ENCODE assay signal across 16 cellular contexts in genomic region chr10:32941357-32941756, GRCh38. TPM values are rescaled to one million over a fixed set of nuclear protein-coding genes. Genes with fewer than 3 reads are reported as not detected.
DNase-seq lines count a peak whose midpoint lies in the region; ATAC-seq and TF ChIP-seq lines count a peak whose summit lies in the region.
"Had no signal": no experiment of that assay in that cellular context is flagged by ENCODE, and none has a peak within 500 bp of the region (broad histone marks: within the 10 kb centered on the region; RNA-seq: fewer than 3 reads in every experiment).

No MANE protein-coding gene starts in this region.

- peaks cover 100% of the 10 kb centered on the region for H4K20me1 ChIP-seq in SK-N-SH (ENCODE audit: insufficient read depth)

- WGBS in SK-N-SH (ENCODE audit: low lambda C conversion rate), result 63% methylated on average over 2 of the region's 2 CpGs

- no peak for TF ChIP-seq RAD21 in SK-N-SH (IDR thresholded peaks at IDR 0.05; ENCODE audit: low read length)

- no peaks in the 10 kb centered on the region for H3K27me3 ChIP-seq in SK-N-SH (ENCODE audit: insufficient read depth)
- H3K27me3 ChIP-seq in muscle layer of duodenum (ENCODE audit: low read depth, low read length), result no peaks in the 10 kb centered on the region
- no peaks in the 10 kb centered on the region for H3K27me3 ChIP-seq in uterus

- no peaks in the 10 kb centered on the region for H3K36me3 Mint-ChIP-seq in activated naive CD4-positive, alpha-beta T cell treated with anti-CD3 and anti-CD28 coated beads for 36 hours (ENCODE audit: low read depth)

- no peaks in the 10 kb centered on the region for H3K9me3 Mint-ChIP-seq in activated naive CD4-positive, alpha-beta T cell treated with anti-CD3 and anti-CD28 coated beads for 36 hours

- no peak overlapping the region for H3K4me3 ChIP-seq in SK-N-SH (ENCODE audit: low read depth in 2 of 2, low read length in 1 of 2)
- H3K4me3 ChIP-seq in coronary artery, result no peak overlapping the region
- H3K4me3 ChIP-seq in muscle layer of duodenum (ENCODE audit: low read depth in 1 of 2, low read length in 2 of 2), result no peak overlapping the region
- H3K4me3 ChIP-seq in uterus, result no peak overlapping the region
- H3K4me3 ChIP-seq: GM12878 had no signal

- H3K36me3 ChIP-seq in SK-N-SH (replicated peaks in 1 of 2; ENCODE audit: control insufficient read depth in 1 of 2, insufficient read depth in 2 of 2, low read length in 1 of 2), result peaks cover 0 to 12% of the 10 kb centered on the region in 2 experiments
- H3K36me3 ChIP-seq in muscle layer of duodenum (ENCODE audit: control insufficient read depth in 1 of 2, insufficient read depth in 2 of 2, low read length in 2 of 2), result no peaks in the 10 kb centered on the region
- H3K36me3 ChIP-seq in uterus, result no peaks in the 10 kb centered on the region

- no peak overlapping the region for H3K4me3 Mint-ChIP-seq in activated naive CD4-positive, alpha-beta T cell treated with anti-CD3 and anti-CD28 coated beads for 36 hours

- peaks cover 20% of the 10 kb centered on the region for H3K4me1 Mint-ChIP-seq in activated naive CD4-positive, alpha-beta T cell treated with anti-CD3 and anti-CD28 coated beads for 36 hours (ENCODE audit: low read depth)

- POLR2A ChIA-PET in SK-N-SH (lab: Yijun Ruan, JAX), result no interaction called here

- DNase-seq in SK-N-SH (no peak), coronary artery (ENCODE audit: low spot score) (no peak), uterus (no peak), SHP77 treated with DMSO at 0.1 percent for 48 hours (lab: John Stamatoyannopoulos, UW) (no peak), DMS153 (lab: John Stamatoyannopoulos, UW) (no peak)
- DNase-seq in activated naive CD4-positive, alpha-beta T cell treated with anti-CD3 and anti-CD28 coated beads for 36 hours, result no peak
- DNase-seq: activated CD4-positive, alpha-beta T cell treated with anti-CD3 and anti-CD28 coated beads, Interleukin-2, amount 50 U/mL, for 48 hours; activated effector memory CD4-positive, alpha-beta T cell treated with Interleukin-2 at 50 U/mL for 16 hours; midbrain; NCI-H446; retina; T1000 had no signal

- 0 out of 2 replicates have a peak overlapping the region, but pooled peaks have one; percentile 7 for H3K4me2 ChIP-seq in SK-N-SH

- H3K79me2 ChIP-seq in SK-N-SH (ENCODE audit: insufficient read depth), result peaks cover 100% of the 10 kb centered on the region

- CTCF ChIA-PET in SK-N-SH (lab: Yijun Ruan, JAX), result no interaction called here
- CTCF ChIA-PET in activated naive CD4-positive, alpha-beta T cell treated with anti-CD3 and anti-CD28 coated beads for 36 hours (lab: Charles Lee), result interaction anchor here (0.9 kb wide), 1 partner anchor 68 kb away, joined by 8 read pairs; no protein-coding TSS in a partner anchor

- peaks cover 14% of the 10 kb centered on the region for H3F3A ChIP-seq in SK-N-SH (replicated peaks; ENCODE audit: insufficient read depth)

- no peaks in the 10 kb centered on the region for H3K9me2 ChIP-seq in SK-N-SH

- no peak for TF ChIP-seq EP300 in SK-N-SH (IDR thresholded peaks at IDR 0.05; ENCODE audit: borderline replicate concordance in 1 of 2, low read depth in 1 of 2, low read length in 1 of 2)

- H3K27me3 Mint-ChIP-seq in activated naive CD4-positive, alpha-beta T cell treated with anti-CD3 and anti-CD28 coated beads for 36 hours (ENCODE audit: low read depth), result no peaks in the 10 kb centered on the region

- H3K4me1 ChIP-seq in SK-N-SH (ENCODE audit: control insufficient read depth in 1 of 2, insufficient read depth in 2 of 2, low read depth in 1 of 2, low read length in 1 of 2) (peaks cover 26 to 40% of the 10 kb centered on the region in 2 experiments), muscle layer of duodenum (ENCODE audit: control insufficient read depth in 1 of 2, insufficient read depth in 2 of 2, low read length in 2 of 2) (peaks cover 15 to 70% of the 10 kb centered on the region in 2 donors), uterus (peaks cover 0 to 16% of the 10 kb centered on the region in 2 donors)

- H3K9me3 ChIP-seq in SK-N-SH (no peaks in the 10 kb centered on the region), muscle layer of duodenum (ENCODE audit: control insufficient read depth in 1 of 2, low read length in 2 of 2) (no peaks in the 10 kb centered on the region), uterus (no peaks in the 10 kb centered on the region)

- H2AFZ ChIP-seq in SK-N-SH (ENCODE audit: low read depth), result no peak overlapping the region

- ATAC-seq in SK-N-SH treated with all-trans-retinoic acid at 6 μM for 48 hours, result no peak

- TF ChIP-seq POLR2A in uterus (IDR thresholded peaks at IDR 0.05), result no peak

- TF ChIP-seq CTCF in SK-N-SH (IDR thresholded peaks at IDR 0.05) (no peak), coronary artery (IDR thresholded peaks at IDR 0.05) (no peak), uterus (IDR thresholded peaks at IDR 0.05) (no peak)

- no peak overlapping the region for H3K27ac Mint-ChIP-seq in activated naive CD4-positive, alpha-beta T cell treated with anti-CD3 and anti-CD28 coated beads for 36 hours

- intact Hi-C loops in uterus (cut with DNase I; ENCODE audit: low total_unique reads), result no loop called here
- intact Hi-C loops in activated naive CD4-positive, alpha-beta T cell treated with anti-CD3 and anti-CD28 coated beads for 36 hours (cut with micrococcal nuclease), result no loop called here

- H3K9ac ChIP-seq in SK-N-SH, result no peak overlapping the region

- H3K27ac ChIP-seq in SK-N-SH (ENCODE audit: low read depth in 2 of 2, low read length in 1 of 2) (peak overlapping the region; percentile 7 to 70; a peak in 3 of 4 replicates), coronary artery (peak overlapping the region; percentile 37 to 81), muscle layer of duodenum (ENCODE audit: low read length) (peak overlapping the region; percentile 64), uterus (peak overlapping the region; percentile 47 to 57)
- H3K27ac ChIP-seq: 22Rv1 had no signal

TF ChIP-seq in SK-N-SH, 30 proteins besides CTCF, POLR2A, EP300 and RAD21 (continues in another document):
- no peak for TF ChIP-seq TCF12 (IDR thresholded peaks at IDR 0.05)
- TF ChIP-seq TAF1 (IDR thresholded peaks at IDR 0.05; ENCODE audit: borderline replicate concordance, low read depth, low read length), result no peak
- no peak for TF ChIP-seq RCOR1 (IDR thresholded peaks at IDR 0.05; ENCODE audit: low read length)
- no peak for TF ChIP-seq ZBTB33 (IDR thresholded peaks at IDR 0.05; ENCODE audit: borderline replicate concordance, low read depth)
- TF ChIP-seq ELF1 (IDR thresholded peaks at IDR 0.05), result no peak
- TF ChIP-seq POLR2AphosphoS5 (IDR thresholded peaks at IDR 0.05; ENCODE audit: low read depth, low read length), result no peak
- TF ChIP-seq NFIC (IDR thresholded peaks at IDR 0.05; ENCODE audit: borderline replicate concordance), result no peak

TF ChIP-seq in SK-N-SH treated with all-trans-retinoic acid at 6 μM for 48 hours, 23 proteins besides CTCF, POLR2A, EP300 and RAD21 (continues in another document):
- TF ChIP-seq TOX (CRISPR knock-in tag; IDR thresholded peaks at IDR 0.05; ENCODE audit: borderline replicate concordance) (no peak), ARNTL (CRISPR knock-in tag; IDR thresholded peaks at IDR 0.05; ENCODE audit: borderline replicate concordance, low read depth) (no peak), CSRNP3 (CRISPR knock-in tag; IDR thresholded peaks at IDR 0.05) (no peak), CSDC2 (CRISPR knock-in tag; IDR thresholded peaks at IDR 0.05) (no peak), CREB5 (CRISPR knock-in tag; IDR thresholded peaks at IDR 0.05; ENCODE audit: low read depth) (no peak), BACH2 (CRISPR knock-in tag; IDR thresholded peaks at IDR 0.05; ENCODE audit: borderline replicate concordance) (no peak), RARB (CRISPR knock-in tag; IDR thresholded peaks at IDR 0.05) (no peak), POU6F1 (CRISPR knock-in tag; IDR thresholded peaks at IDR 0.05; ENCODE audit: borderline replicate concordance, low read depth) (no peak)

RNA-seq across cellular contexts. Expression of gene ITGB1, which starts 16.7 kb away (rescaled TPM):
- polyA plus RNA-seq in SK-N-SH (2012; rRNA removed), result 666 and 846 TPM in 2 replicates
- 1,012 and 1,342 TPM in 2 replicates for polyA plus RNA-seq in SK-N-SH (2012; cell fraction: cytosol; rRNA removed)
- polyA plus RNA-seq in SK-N-SH (2012; cell fraction: nucleus; rRNA removed), result 162 and 438 TPM in 2 replicates
- 1,000 to 10,000 TPM in 1 of 4 donors, 100 to 1,000 TPM in 3; 484 to 1,046 (median 601) TPM for total RNA-seq in uterus
- 10 to 100 TPM; 30.3 to 34.5 TPM for total RNA-seq in activated naive CD4-positive, alpha-beta T cell treated with anti-CD3 and anti-CD28 coated beads for 36 hours

Comparison
In these comparisons a context has a peak if more than half of its experiments do, and no peak if none do; other contexts are left out.
1. RNA of gene ITGB1, which starts 16.7 kb away (total RNA-seq): 484 to 1,046 TPM in uterus; 30.3 to 34.5 TPM in activated naive CD4-positive, alpha-beta T cell treated with anti-CD3 and anti-CD28 coated beads for 36 hours; every median in the first group is over 10 times any median in the second.
2. Peak in every context shown above with its lines, with median percentiles within 50 percentile points of each other: H3K27ac ChIP-seq.